Comparison of ENCODE assay signal across 20 cellular contexts in genomic region chr22:42664976-42665831, GRCh38. TPM values are rescaled to one million over a fixed set of nuclear protein-coding genes. Genes with fewer than 3 reads are reported as not detected.
DNase-seq lines count a peak whose midpoint lies in the region; ATAC-seq, FAIRE-seq and TF ChIP-seq lines count a peak whose summit lies in the region.
"Had no signal": no experiment of that assay in that cellular context is flagged by ENCODE, and none has a peak within 500 bp of the region (broad histone marks: within the 10 kb centered on the region; RNA-seq: fewer than 3 reads in every experiment).

No MANE protein-coding gene starts in this region.

- H3K27ac ChIP-seq in osteoblast (ENCODE audit: low read depth, low read length) (no peak overlapping the region), right lobe of liver (no peak overlapping the region)
- H3K27ac ChIP-seq: dorsolateral prefrontal cortex, esophagus squamous epithelium, heart left ventricle, thyroid gland, WERI-Rb-1 had no signal

- no peak overlapping the region for H3K4me2 ChIP-seq in osteoblast (ENCODE audit: insufficient read depth, low read length)

- CTCF ChIA-PET in GM10248 (lab: Yijun Ruan, JAX): interaction anchor here (2.6 kb wide), 2 partner anchors 12 to 44 kb away, joined by 8 to 15 read pairs; no protein-coding TSS in a partner anchor

- no peak for TF ChIP-seq POLR2A in GM12892 (IDR thresholded peaks at IDR 0.05; ENCODE audit: low read depth, low read length)
- TF ChIP-seq POLR2A in right lobe of liver (IDR thresholded peaks at IDR 0.05): no peak

- 56% methylated on average over 6 of the region's 11 CpGs for WGBS in right lobe of liver (ENCODE audit: insufficient coverage, low coverage, low lambda C conversion rate, missing lambda C conversion rate)

- H3K9me3 ChIP-seq in osteoblast (ENCODE audit: low read depth, low read length) (no peaks in the 10 kb centered on the region), right lobe of liver (no peaks in the 10 kb centered on the region)
- H3K9me3 ChIP-seq: esophagus squamous epithelium, heart left ventricle, thyroid gland had no signal

- peak; percentile 49 for ATAC-seq in GM19463 (IDR thresholded peaks at IDR 0.05; ENCODE audit: unreplicated experiment)
- ATAC-seq in right lobe of liver: no peak
- ATAC-seq: heart left ventricle had no signal

- no peaks in the 10 kb centered on the region for H3K79me2 ChIP-seq in osteoblast (ENCODE audit: insufficient read depth, low read length)

- POLR2A ChIA-PET in GM10248 (lab: Yijun Ruan, JAX): no interaction called here

- intact Hi-C loops in right lobe of liver (cut with DNase I): no loop called here

- H3K4me1 ChIP-seq in osteoblast (ENCODE audit: insufficient read depth, low read length) (peaks cover 3% of the 10 kb centered on the region), right lobe of liver (peaks cover 0 to 12% (median 0%) of the 10 kb centered on the region in 4 donors)

- no peaks in the 10 kb centered on the region for H4K20me1 ChIP-seq in osteoblast (ENCODE audit: insufficient read depth, low read length)

- H3K4me3 ChIP-seq in osteoblast (ENCODE audit: insufficient read depth, low read length) (no peak overlapping the region), right lobe of liver (no peak overlapping the region)
- H3K4me3 ChIP-seq: dorsolateral prefrontal cortex, esophagus squamous epithelium, heart left ventricle, thyroid gland had no signal

- H3K36me3 ChIP-seq in osteoblast (ENCODE audit: insufficient read depth, low read length): no peaks in the 10 kb centered on the region
- no peaks in the 10 kb centered on the region for H3K36me3 ChIP-seq in right lobe of liver
- H3K36me3 ChIP-seq: esophagus squamous epithelium, heart left ventricle, thyroid gland, WERI-Rb-1 had no signal

- H3K27me3 ChIP-seq in osteoblast (ENCODE audit: insufficient read depth, low read length): no peaks in the 10 kb centered on the region
- no peaks in the 10 kb centered on the region for H3K27me3 ChIP-seq in right lobe of liver
- H3K27me3 ChIP-seq: dorsolateral prefrontal cortex, thyroid gland had no signal

- no peak for TF ChIP-seq CTCF in osteoblast (IDR thresholded peaks at IDR 0.05; ENCODE audit: extremely low read depth, low read depth, low read length)
- TF ChIP-seq CTCF in right lobe of liver (IDR thresholded peaks at IDR 0.05): no peak
- TF ChIP-seq CTCF in GM10248 (IDR thresholded peaks at IDR 0.05; ENCODE audit: control extremely low read depth, extremely low read depth, low read depth, missing control alignments): no peak

- DNase-seq in GM12892 (ENCODE audit: insufficient read length) (no peak), NCI-H526 treated with DMSO at 0.1 percent for 48 hours (lab: John Stamatoyannopoulos, UW) (peak; percentile 66), osteoblast (ENCODE audit: insufficient read length, low spot score, missing footprints) (peak; percentile 66), NCI-H1694 (lab: John Stamatoyannopoulos, UW) (no peak), C1 segment of cervical spinal cord (lab: John Stamatoyannopoulos, UW) (no peak), right lobe of liver (no peak), GM10248 (ENCODE audit: extremely low spot score) (no peak)
- DNase-seq: AML-193, dorsolateral prefrontal cortex, esophagus squamous epithelium, heart left ventricle, MV-4-11, NCI-H82, nephron progenitor cell, retina, thyroid gland, WERI-Rb-1 had no signal

- peak; percentile 96 for FAIRE-seq in GM12892 (lab: Jason Lieb, UNC)
- FAIRE-seq: islet of Langerhans had no signal

- no peak overlapping the region for H2AFZ ChIP-seq in osteoblast (ENCODE audit: low read length)

RNA-seq across cellular contexts. Expression of gene CYB5R3, which starts 16.0 kb away (rescaled TPM):
- 49.7 TPM for polyA plus RNA-seq in GM12892 (2012; ENCODE audit: missing spikeins)
- 84.3 and 86.9 TPM in 2 replicates for total RNA-seq in osteoblast
- 100 to 1,000 TPM; 146 to 211 (median 170) TPM for total RNA-seq in right lobe of liver

RNA-seq across cellular contexts. Expression of gene ATP5MGL, which starts 24.8 kb away (rescaled TPM):
- polyA plus RNA-seq in GM12892 (2012; ENCODE audit: missing spikeins): not detected
- total RNA-seq in osteoblast: 0.72 and 1.2 TPM in 2 replicates
- total RNA-seq in right lobe of liver: under 1 TPM in 3 of 6 experiments, not detected in 3; 0.37 to 0.78 (median 0.68) TPM
- total RNA-seq: thyroid gland had no signal

RNA-seq across cellular contexts. Expression of gene POLDIP3, which starts 50.5 kb away (rescaled TPM):
- polyA plus RNA-seq in GM12892 (2012; ENCODE audit: missing spikeins): 40.0 TPM
- 21.2 and 22.4 TPM in 2 replicates for total RNA-seq in osteoblast
- total RNA-seq in right lobe of liver: 10 to 100 TPM; 17.1 to 22.6 (median 21.1) TPM

RNA-seq across cellular contexts. Expression of gene A4GALT, which starts 55.5 kb away (rescaled TPM):
- 4.0 TPM for polyA plus RNA-seq in GM12892 (2012; ENCODE audit: missing spikeins)
- total RNA-seq in osteoblast (19.9 and 24.2 TPM in 2 replicates), right lobe of liver (1 to 10 TPM in 5 of 6 experiments, under 1 TPM in 1; 0.86 to 3.7 (median 2.2) TPM)
- total RNA-seq: T-helper 1 cell treated with Interleukin-12 subunit alpha and Interleukin-12 subunit beta and Interleukin-4 antibody, amounts not matched to agents 30 ng/mL and 1 ng/mL, for 36 hours had no signal

Comparison
In these comparisons a context has a peak if more than half of its experiments do, and no peak if none do; other contexts are left out.
1. DNase-seq: peak in NCI-H526 treated with DMSO at 0.1 percent for 48 hours (single experiment) and osteoblast (single experiment); none in GM12892 (single experiment), NCI-H1694 (single experiment), C1 segment of cervical spinal cord (0 of 14), right lobe of liver (0 of 3) and GM10248 (single experiment).